In genomic region chr18:657998-658946, GRCh38 we compare ENCODE assay signal across 8 cellular contexts. TPM values are rescaled to one million over a fixed set of nuclear protein-coding genes. Genes with fewer than 3 reads are reported as not detected.
DNase-seq lines count a peak whose midpoint lies in the region; ATAC-seq and TF ChIP-seq lines count a peak whose summit lies in the region.

No MANE protein-coding gene starts in this region.

- peak overlapping the region; percentile 77 for H3K4me3 ChIP-seq in A673 (ENCODE audit: low read depth, low read length, poor library complexity, severe bottlenecking)
- H3K4me3 ChIP-seq in iPS-15b (ENCODE audit: low read depth, low read length), result peak overlapping the region; percentile 85
- peak overlapping the region; percentile 44 to 79 (median 59) for H3K4me3 ChIP-seq in sigmoid colon

- H3K27me3 Mint-ChIP-seq in T-helper 2 cell treated with Interferon-gamma antibody and Interleukin-4, amounts not matched to agents 5 μg/mL and 100 μg/mL, for 36 hours (ENCODE audit: low read depth), result no peaks in the 10 kb centered on the region

- peaks cover 48% of the 10 kb centered on the region for H3K36me3 Mint-ChIP-seq in T-helper 2 cell treated with Interferon-gamma antibody and Interleukin-4, amounts not matched to agents 5 μg/mL and 100 μg/mL, for 36 hours (ENCODE audit: low read depth)

- TF ChIP-seq CTCF in A673 (conservative IDR thresholded peaks at IDR 0.05; ENCODE audit: low read depth, low read length) (no peak), sigmoid colon (IDR thresholded peaks at IDR 0.05) (no peak)

- peaks cover 38% of the 10 kb centered on the region for H3K4me1 Mint-ChIP-seq in T-helper 2 cell treated with Interferon-gamma antibody and Interleukin-4, amounts not matched to agents 5 μg/mL and 100 μg/mL, for 36 hours (ENCODE audit: low read depth)

- H3K4me1 ChIP-seq in A673 (ENCODE audit: insufficient read depth, low read length, poor library complexity, severe bottlenecking), result peaks cover 12% of the 10 kb centered on the region
- peaks cover 2% of the 10 kb centered on the region for H3K4me1 ChIP-seq in iPS-15b (ENCODE audit: control insufficient read depth, insufficient read depth, low read length)
- peaks cover 0 to 19% (median 17%) of the 10 kb centered on the region in 4 donors for H3K4me1 ChIP-seq in sigmoid colon

- H3K9me3 ChIP-seq in A673 (ENCODE audit: low read depth, low read length, poor library complexity, severe bottlenecking) (peaks cover 5% of the 10 kb centered on the region), iPS-15b (ENCODE audit: control insufficient read depth, insufficient read depth, low read length) (no peaks in the 10 kb centered on the region), sigmoid colon (no peaks in the 10 kb centered on the region)

- peak overlapping the region; percentile 87 for H3K9ac ChIP-seq in iPS-15b (ENCODE audit: low read depth, low read length)

- TF ChIP-seq POLR2A in sigmoid colon (IDR thresholded peaks at IDR 0.05), result no peak

- H3K27ac Mint-ChIP-seq in T-helper 2 cell treated with Interferon-gamma antibody and Interleukin-4, amounts not matched to agents 5 μg/mL and 100 μg/mL, for 36 hours, result peak overlapping the region; percentile 95

- 1 to 2% methylated on average over 72 of the region's 72 CpGs for WGBS in sigmoid colon, 2 donors

- H3K27me3 ChIP-seq in A673 (replicated peaks; ENCODE audit: insufficient read depth, low read depth, low read length, poor library complexity) (no peaks in the 10 kb centered on the region), iPS-15b (ENCODE audit: control insufficient read depth, insufficient read depth, low read length) (no peaks in the 10 kb centered on the region), sigmoid colon (peaks cover 0 to 52% (median 24%) of the 10 kb centered on the region in 3 donors)

- H3K4me3 Mint-ChIP-seq in T-helper 2 cell treated with Interferon-gamma antibody and Interleukin-4, amounts not matched to agents 5 μg/mL and 100 μg/mL, for 36 hours, result peak overlapping the region; percentile 97

- H3K36me3 ChIP-seq in A673 (ENCODE audit: insufficient read depth, low read length, poor library complexity, severe bottlenecking) (peaks cover 38% of the 10 kb centered on the region), iPS-15b (ENCODE audit: control insufficient read depth, insufficient read depth, low read length) (peaks cover 14% of the 10 kb centered on the region), sigmoid colon (no peaks in the 10 kb centered on the region)

- POLR2A ChIA-PET in A673 (lab: Charles Lee; ENCODE audit: low non-redundant PET), result interaction anchor here (0.5 kb wide), 1 partner anchor 54 kb away, joined by 3 read pairs; the partner anchor contains the start of gene ENOSF1

- DNase-seq in A673 (ENCODE audit: low spot score) (peak; percentile 96), NCI-H1694 treated with DMSO at 0.1 percent for 48 hours (lab: John Stamatoyannopoulos, UW) (peak; percentile 62), brain pericyte (ENCODE audit: low read depth, low spot score) (peak; percentile 45), sigmoid colon (peak; percentile 88)
- DNase-seq in T-helper 2 cell treated with Interferon-gamma antibody and Interleukin-4, amounts not matched to agents 5 μg/mL and 100 μg/mL, for 36 hours (ENCODE audit: low spot score), result peak; percentile 81

- no peak for TF ChIP-seq EP300 in sigmoid colon (IDR thresholded peaks at IDR 0.05)

- ATAC-seq in GM18517 (IDR thresholded peaks at IDR 0.05; ENCODE audit: unreplicated experiment), result peak; percentile 56
- peak; percentile 47 for ATAC-seq in HG02973 (IDR thresholded peaks at IDR 0.05; ENCODE audit: unreplicated experiment)

- peaks cover 4% of the 10 kb centered on the region for H3K9me3 Mint-ChIP-seq in T-helper 2 cell treated with Interferon-gamma antibody and Interleukin-4, amounts not matched to agents 5 μg/mL and 100 μg/mL, for 36 hours

- intact Hi-C loops in A673 (cut with micrococcal nuclease; ENCODE audit: unreplicated experiment), result no loop called here
- intact Hi-C loops in sigmoid colon (cut with DNase I), result loop anchor here (5.0 kb wide), 1 partner anchor 54 kb away; the partner anchor contains the start of gene ENOSF1

- CTCF ChIA-PET in A673 (lab: Charles Lee), result interaction anchor here (1.0 kb wide), 1 partner anchor 181 kb away, joined by 7 read pairs; no protein-coding TSS in a partner anchor

- peak overlapping the region; percentile 97 for H3K27ac ChIP-seq in A673 (ENCODE audit: low read depth, low read length, poor library complexity, severe bottlenecking)
- peak overlapping the region in 2 of 4 donors; percentile 36 to 63 for H3K27ac ChIP-seq in sigmoid colon

- no TSS peak for BruUV-seq in A673 (replicated peaks; lab: Mats Ljungman, UMichigan)

RNA-seq across cellular contexts. Expression of gene TYMS, which starts 0.8 kb away (rescaled TPM):
- total RNA-seq in A673 (2021), result 319 and 339 TPM in 2 replicates
- 1 to 10 TPM in 3 of 4 donors, under 1 TPM in 1; 0.55 to 3.0 (median 1.1) TPM for total RNA-seq in sigmoid colon
- polyA plus RNA-seq in sigmoid colon, result 10 to 100 TPM in 2 of 3 donors, 1 to 10 TPM in 1; 7.8 to 62.0 (median 17.3) TPM

RNA-seq across cellular contexts. Expression of gene ENOSF1, which starts 54.2 kb away (rescaled TPM):
- total RNA-seq in A673 (2021) (39.2 and 48.0 TPM in 2 replicates), sigmoid colon (10 to 100 TPM; 37.5 to 56.9 (median 52.7) TPM)
- 10 to 100 TPM; 16.8 to 43.6 (median 34.4) TPM for polyA plus RNA-seq in sigmoid colon

Comparison
In these comparisons a context has a peak if more than half of its experiments do, and no peak if none do; other contexts are left out.
1. DNase-seq: peak in every context shown above with its lines; median percentile 96 in A673; 88 in sigmoid colon; 81 in T-helper 2 cell treated with Interferon-gamma antibody and Interleukin-4, amounts not matched to agents 5 μg/mL and 100 μg/mL, for 36 hours; 62 in NCI-H1694 treated with DMSO at 0.1 percent for 48 hours; 45 in brain pericyte.
2. RNA of gene TYMS, which starts 0.8 kb away (total RNA-seq): 319 to 339 TPM in A673; 0.55 to 3.0 TPM in sigmoid colon; every median in the first group is over 10 times any median in the second.
3. Peak in every context shown above with its lines, with median percentiles within 50 percentile points of each other: H3K4me3 ChIP-seq.